ENCODE assay signal across 20 cellular contexts in genomic region chr11:61906522-61906909, GRCh38. TPM values are rescaled to one million over a fixed set of nuclear protein-coding genes. Genes with fewer than 3 reads are reported as not detected.
"Had no signal": no experiment of that assay in that cellular context is flagged by ENCODE, and none has a peak within 500 bp of the region (broad histone marks: within the 10 kb centered on the region; RNA-seq: fewer than 3 reads in every experiment).

No MANE protein-coding gene starts in this region.

- DNase-seq: cerebellar nuclear complex; effector memory CD8-positive, alpha-beta T cell; islet precursor cell; naive thymus-derived CD8-positive, alpha-beta T cell; occipital lobe; stimulated activated CD4-positive, alpha-beta T cell treated with anti-CD3 and anti-CD28 coated beads, Interleukin-2, amount 100 ng/mL, for 24 hours; stimulated activated CD4-positive, alpha-beta T cell treated with anti-CD3 and anti-CD28 coated beads, Interleukin-4, amount 100 ng/mL, for 4 hours; stimulated activated naive B cell treated with anti-CD40 and anti-IgM and Interleukin-4, amounts not matched to agents 10 μg/mL and 1 μg/mL and 100 μg/mL, for 72 hours; trophoblast cell had no signal

- H3K9me3 Mint-ChIP-seq: dendritic cell treated with granulocyte-macrophage colony-stimulating factor and Interleukin-4, amounts not matched to agents 40 ng/mL and 50 ng/mL, for 4 days; effector memory CD8-positive, alpha-beta T cell; naive thymus-derived CD8-positive, alpha-beta T cell; neural crest cell; stimulated activated naive B cell treated with anti-CD40 and anti-IgM and Interleukin-4, amounts not matched to agents 10 μg/mL and 1 μg/mL and 100 μg/mL, for 72 hours had no signal

- H3K4me3 ChIP-seq: esophagus muscularis mucosa, gastroesophageal sphincter, prostate gland, skin epidermis had no signal

- FAIRE-seq: colon had no signal

- H3K27ac ChIP-seq: epithelial cell of prostate, esophagus muscularis mucosa, gastroesophageal sphincter, parathyroid adenoma, prostate gland had no signal

- ATAC-seq: effector memory CD8-positive, alpha-beta T cell; gastroesophageal sphincter; naive thymus-derived CD8-positive, alpha-beta T cell; sciatic nerve; stimulated activated naive B cell treated with anti-CD40 and anti-IgM and Interleukin-4, amounts not matched to agents 10 μg/mL and 1 μg/mL and 100 μg/mL, for 72 hours had no signal

- H3K9ac ChIP-seq: parathyroid adenoma had no signal

- H3K27me3 ChIP-seq: esophagus muscularis mucosa, gastroesophageal sphincter had no signal

- H3K79me2 ChIP-seq: parathyroid adenoma had no signal

- H2AFZ ChIP-seq: parathyroid adenoma had no signal

- H3K36me3 ChIP-seq: prostate gland had no signal

- H3K9me3 ChIP-seq: esophagus muscularis mucosa, gastroesophageal sphincter, prostate gland had no signal

- H3K36me3 Mint-ChIP-seq: naive thymus-derived CD8-positive, alpha-beta T cell; stimulated activated naive B cell treated with anti-CD40 and anti-IgM and Interleukin-4, amounts not matched to agents 10 μg/mL and 1 μg/mL and 100 μg/mL, for 72 hours had no signal

- H3K4me1 ChIP-seq: prostate gland had no signal

- H3K4me1 Mint-ChIP-seq: naive thymus-derived CD8-positive, alpha-beta T cell; neural crest cell had no signal

- H3K27ac Mint-ChIP-seq: dendritic cell treated with granulocyte-macrophage colony-stimulating factor and Interleukin-4, amounts not matched to agents 40 ng/mL and 50 ng/mL, for 4 days; effector memory CD8-positive, alpha-beta T cell; naive thymus-derived CD8-positive, alpha-beta T cell; stimulated activated naive B cell treated with anti-CD40 and anti-IgM and Interleukin-4, amounts not matched to agents 10 μg/mL and 1 μg/mL and 100 μg/mL, for 72 hours had no signal

- H3K4me3 Mint-ChIP-seq: dendritic cell treated with granulocyte-macrophage colony-stimulating factor and Interleukin-4, amounts not matched to agents 40 ng/mL and 50 ng/mL, for 4 days; effector memory CD8-positive, alpha-beta T cell; naive thymus-derived CD8-positive, alpha-beta T cell; neural crest cell; stimulated activated naive B cell treated with anti-CD40 and anti-IgM and Interleukin-4, amounts not matched to agents 10 μg/mL and 1 μg/mL and 100 μg/mL, for 72 hours had no signal

RNA-seq across cellular contexts. Expression of gene RAB3IL1, which starts 10.8 kb away (rescaled TPM):
- total RNA-seq: mononuclear cell had no signal
- polyA plus RNA-seq: naive thymus-derived CD8-positive, alpha-beta T cell had no signal
